ENCODE assay signal across 9 cellular contexts in genomic region chr2:234164499-234165409, GRCh38.
A peak's percentile ranks its signal among the peaks of the same experiment; 100 is the strongest.
DNase-seq lines count a peak whose midpoint lies in the region; ATAC-seq and TF ChIP-seq lines count a peak whose summit lies in the region.
"Had no signal": no experiment of that assay in that cellular context is flagged by ENCODE, and none has a peak within 500 bp of the region (broad histone marks: within the 10 kb centered on the region; RNA-seq: fewer than 3 reads in every experiment).

No MANE protein-coding gene starts in this region.

- H3K27ac Mint-ChIP-seq in activated B cell treated with CpG ODN at 0.5 μM for 24 hours, result peak overlapping the region; percentile 74

- H3K4me1 Mint-ChIP-seq in activated B cell treated with CpG ODN at 0.5 μM for 24 hours, result peaks cover 54% of the 10 kb centered on the region

- no peaks in the 10 kb centered on the region for H3K9me3 Mint-ChIP-seq in activated B cell treated with CpG ODN at 0.5 μM for 24 hours

- POLR2A ChIA-PET in activated B cell treated with CpG ODN at 0.5 μM for 24 hours (lab: Charles Lee), result interaction anchor here (0.6 to 2.9 kb wide), 11 partner anchors 16 to 332 kb away, joined by 3 to 24 read pairs (median 4); partner anchors contain the start of gene ARL4C

- DNase-seq in activated B cell treated with CpG ODN at 0.5 μM for 24 hours (peak; percentile 62), astrocyte of the hippocampus (ENCODE audit: low read depth, low spot score) (peak; percentile 20), SIG-M5 treated with dmso at 0.1 percent for 504 hours (lab: John Stamatoyannopoulos, UW; ENCODE audit: unreplicated experiment) (no peak), A172 (ENCODE audit: low spot score) (no peak), NOMO-1 treated with dmso at 0.1 percent for 144 hours (lab: John Stamatoyannopoulos, UW; ENCODE audit: unreplicated experiment) (no peak)
- peak; percentile 11 to 24 for DNase-seq in stimulated activated CD4-positive, alpha-beta T cell treated with anti-CD3 and anti-CD28 coated beads, Interleukin-4, amount 100 ng/mL, for 4 hours
- DNase-seq: NCI-H1092 had no signal

- ATAC-seq in GM19043 (IDR thresholded peaks at IDR 0.05; ENCODE audit: low read depth, unreplicated experiment), result peak; percentile 59
- ATAC-seq in activated B cell treated with CpG ODN at 0.5 μM for 24 hours (ENCODE audit: low read depth), result peak; percentile 97
- no peak for ATAC-seq in GM21528 (IDR thresholded peaks at IDR 0.05; ENCODE audit: low FRiP score, unreplicated experiment)

- CTCF ChIA-PET in activated B cell treated with CpG ODN at 0.5 μM for 24 hours (lab: Charles Lee), result interaction anchor here (0.9 to 3.3 kb wide), 6 partner anchors 29 to 333 kb away, joined by 3 to 16 read pairs (median 4); partner anchors contain the start of gene ARL4C

- peak overlapping the region; percentile 48 for H3K4me3 Mint-ChIP-seq in activated B cell treated with CpG ODN at 0.5 μM for 24 hours

- intact Hi-C loops in activated B cell treated with CpG ODN at 0.5 μM for 24 hours (cut with micrococcal nuclease), result loop anchor here (1.0 to 5.0 kb wide), 6 partner anchors 29 to 336 kb away; no protein-coding TSS in a partner anchor

- no peaks in the 10 kb centered on the region for H3K36me3 Mint-ChIP-seq in activated B cell treated with CpG ODN at 0.5 μM for 24 hours (ENCODE audit: low read depth)

- TF ChIP-seq CTCF in activated B cell treated with CpG ODN at 0.5 μM for 24 hours (IDR thresholded peaks at IDR 0.05), result no peak

- peaks cover 3% of the 10 kb centered on the region for H3K27me3 Mint-ChIP-seq in activated B cell treated with CpG ODN at 0.5 μM for 24 hours

Comparison
In these comparisons a context has a peak if more than half of its experiments do, and no peak if none do; other contexts are left out.
1. DNase-seq: peak in activated B cell treated with CpG ODN at 0.5 μM for 24 hours (single experiment), astrocyte of the hippocampus (single experiment) and stimulated activated CD4-positive, alpha-beta T cell treated with anti-CD3 and anti-CD28 coated beads, Interleukin-4, amount 100 ng/mL, for 4 hours (2 of 2); none in SIG-M5 treated with dmso at 0.1 percent for 504 hours (single experiment), A172 (single experiment) and NOMO-1 treated with dmso at 0.1 percent for 144 hours (single experiment).